ENCODE assay signal across 11 cellular contexts in genomic region chr5:73694089-73694488, GRCh38.
A peak's percentile ranks its signal among the peaks of the same experiment; 100 is the strongest.
DNase-seq lines count a peak whose midpoint lies in the region; ATAC-seq and TF ChIP-seq lines count a peak whose summit lies in the region.
"Had no signal": no experiment of that assay in that cellular context is flagged by ENCODE, and none has a peak within 500 bp of the region (broad histone marks: within the 10 kb centered on the region; RNA-seq: fewer than 3 reads in every experiment).

No MANE protein-coding gene starts in this region.

- no peaks in the 10 kb centered on the region for H4K20me1 ChIP-seq in Karpas-422 (ENCODE audit: insufficient read depth, low read depth, low read length)

- H3K27me3 ChIP-seq in body of pancreas (no peaks in the 10 kb centered on the region), Karpas-422 (ENCODE audit: low read length) (no peaks in the 10 kb centered on the region)
- H3K27me3 ChIP-seq: colonic mucosa, right atrium auricular region had no signal

- H3K9me3 ChIP-seq in body of pancreas (no peaks in the 10 kb centered on the region), Karpas-422 (ENCODE audit: low read length) (no peaks in the 10 kb centered on the region)
- H3K9me3 ChIP-seq: colonic mucosa, right atrium auricular region, thoracic aorta had no signal

- H3K9me2 ChIP-seq in Karpas-422 (replicated peaks; ENCODE audit: insufficient read depth, low read length): no peaks in the 10 kb centered on the region

- TF ChIP-seq CTCF in GM13977 (IDR thresholded peaks at IDR 0.05; ENCODE audit: extremely low read depth, insufficient read depth, missing control alignments) (no peak), body of pancreas (IDR thresholded peaks at IDR 0.05) (no peak)

- peaks cover 27% of the 10 kb centered on the region for H3K4me1 ChIP-seq in body of pancreas
- H3K4me1 ChIP-seq in Karpas-422 (ENCODE audit: low read length): no peaks in the 10 kb centered on the region
- H3K4me1 ChIP-seq: colonic mucosa, right atrium auricular region had no signal

- TF ChIP-seq POLR2A in body of pancreas (IDR thresholded peaks at IDR 0.05): no peak

- in situ Hi-C loops in GM13977 (cut with MboI; ENCODE audit: low pct_unique_long_range_greater_than_20kb, low sequenced_read_pairs, unreplicated experiment): no loop called here

- no peaks in the 10 kb centered on the region for H3K79me2 ChIP-seq in Karpas-422 (ENCODE audit: low read length)

- 41 to 47% methylated on average over 2 of the region's 2 CpGs for WGBS in body of pancreas, 2 donors

- H3K4me2 ChIP-seq in Karpas-422 (ENCODE audit: low read depth, low read length, poor library complexity, severe bottlenecking): no peak overlapping the region

- no peak overlapping the region for H3K4me3 ChIP-seq in body of pancreas
- H3K4me3 ChIP-seq in Karpas-422 (ENCODE audit: low read length): no peak overlapping the region
- H3K4me3 ChIP-seq: colonic mucosa, right atrium auricular region, thoracic aorta had no signal

- intact Hi-C loops in body of pancreas (cut with DNase I): no loop called here

- H3K27ac ChIP-seq in body of pancreas: peak overlapping the region in 3 of 4 donors; percentile 7 to 28 (median 21)
- no peak overlapping the region for H3K27ac ChIP-seq in Karpas-422 (ENCODE audit: low read length)
- H3K27ac ChIP-seq: colonic mucosa, right atrium auricular region had no signal

- no peak overlapping the region for H3K9ac ChIP-seq in Karpas-422 (ENCODE audit: low read length)

- ATAC-seq in GM19467 (IDR thresholded peaks at IDR 0.05; ENCODE audit: unreplicated experiment) (peak; percentile 75), HG03135 (IDR thresholded peaks at IDR 0.05; ENCODE audit: unreplicated experiment) (peak; percentile 72), body of pancreas (no peak)

- DNase-seq in GM13977 (ENCODE audit: low spot score): peak; percentile 18
- DNase-seq in body of pancreas: no peak
- DNase-seq in NCI-H2196 (lab: John Stamatoyannopoulos, UW; ENCODE audit: unreplicated experiment): no peak
- DNase-seq in Karpas-422: no peak
- no peak for DNase-seq in COR-L47 (lab: John Stamatoyannopoulos, UW)
- DNase-seq in T-helper 9 cell: no peak
- DNase-seq: colonic mucosa had no signal

- H3K36me3 ChIP-seq in body of pancreas (replicated peaks in 1 of 2; ENCODE audit: insufficient read depth in 1 of 2, low read depth in 2 of 2) (no peaks in the 10 kb centered on the region), Karpas-422 (ENCODE audit: insufficient read depth, low read length) (no peaks in the 10 kb centered on the region)
- H3K36me3 ChIP-seq: colonic mucosa, right atrium auricular region, thoracic aorta had no signal

- H2AFZ ChIP-seq in Karpas-422 (ENCODE audit: low read length): no peak overlapping the region
